23 cellular contexts compared by ENCODE assay signal in the genomic region with DNA sequence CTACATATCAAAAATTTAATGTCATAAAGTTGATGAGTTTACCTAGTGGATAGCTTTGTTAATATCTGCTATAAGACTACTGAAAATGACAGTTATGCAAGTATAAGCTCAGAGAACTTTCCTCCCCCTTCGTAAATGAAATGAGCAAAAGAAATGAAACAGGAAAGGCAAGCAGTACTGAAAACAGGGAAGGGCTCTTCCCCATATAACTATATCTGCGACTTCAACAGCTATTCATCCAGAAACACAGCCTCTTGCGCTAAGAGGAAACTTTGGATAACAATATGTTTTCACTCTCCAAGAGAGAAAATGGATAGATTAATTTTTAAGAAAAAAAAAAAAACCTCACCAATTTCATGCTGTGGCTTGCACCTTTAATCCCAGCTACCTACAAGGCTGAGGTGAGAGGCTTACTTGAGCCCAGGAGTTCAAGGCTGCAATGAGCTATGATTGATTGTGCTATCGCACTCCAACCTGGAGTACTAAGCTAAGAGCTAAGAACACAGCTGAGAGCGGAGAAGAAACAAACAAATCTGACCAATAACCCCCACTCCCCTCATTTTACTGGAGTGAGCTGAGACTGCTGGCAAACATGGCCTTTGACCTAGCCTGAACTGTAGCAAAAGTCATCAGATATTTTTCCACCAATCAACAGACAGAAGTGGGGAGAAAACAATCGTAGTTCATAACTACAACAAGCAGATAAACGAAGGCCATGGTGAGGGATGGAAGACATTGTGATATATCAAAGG. TPM values are rescaled to one million over a fixed set of nuclear protein-coding genes. Genes with fewer than 3 reads are reported as not detected.
A peak's percentile ranks its signal among the peaks of the same experiment; 100 is the strongest.
DNase-seq lines count a peak whose midpoint lies in the region; ATAC-seq and TF ChIP-seq lines count a peak whose summit lies in the region.
"Had no signal": no experiment of that assay in that cellular context is flagged by ENCODE, and none has a peak within 500 bp of the region (broad histone marks: within the 10 kb centered on the region; RNA-seq: fewer than 3 reads in every experiment).

No MANE protein-coding gene starts in this region.

- H3K36me3 ChIP-seq in hepatocyte (replicated peaks; ENCODE audit: insufficient read depth, low read depth) (no peaks in the 10 kb centered on the region), right lobe of liver (no peaks in the 10 kb centered on the region), tibial artery (no peaks in the 10 kb centered on the region), body of pancreas (replicated peaks in 1 of 2; ENCODE audit: insufficient read depth in 1 of 2, low read depth in 2 of 2) (no peaks in the 10 kb centered on the region)
- H3K36me3 ChIP-seq: BLaER1 had no signal

- whole genome bisulfite sequencing in hepatocyte (ENCODE audit: low lambda C conversion rate, missing lambda C conversion rate), result 55% methylated on average over 7 of the region's 7 CpGs
- WGBS in right lobe of liver (ENCODE audit: insufficient coverage, low coverage, low lambda C conversion rate, missing lambda C conversion rate), result 26% methylated on average over 7 of the region's 7 CpGs
- 43 to 45% methylated on average over 7 of the region's 7 CpGs for WGBS in body of pancreas, 2 donors

- TF ChIP-seq POLR2A in right lobe of liver (IDR thresholded peaks at IDR 0.05) (no peak), body of pancreas (IDR thresholded peaks at IDR 0.05) (no peak)

- H4K20me1 ChIP-seq in hepatocyte (ENCODE audit: insufficient read depth, poor library complexity, severe bottlenecking), result no peaks in the 10 kb centered on the region
- H4K20me1 ChIP-seq: BLaER1 had no signal

- H3K27me3 ChIP-seq in hepatocyte, result no peaks in the 10 kb centered on the region
- no peaks in the 10 kb centered on the region for H3K27me3 ChIP-seq in right lobe of liver
- H3K27me3 ChIP-seq in tibial artery, result no peaks in the 10 kb centered on the region
- no peaks in the 10 kb centered on the region for H3K27me3 ChIP-seq in body of pancreas
- H3K27me3 ChIP-seq: BLaER1 had no signal

- no peaks in the 10 kb centered on the region for H3K79me2 ChIP-seq in hepatocyte

- H3K4me1 ChIP-seq in hepatocyte (ENCODE audit: insufficient read depth) (peaks cover 14% of the 10 kb centered on the region), right lobe of liver (peaks cover 0 to 12% (median 5%) of the 10 kb centered on the region in 4 donors), tibial artery (no peaks in the 10 kb centered on the region), body of pancreas (no peaks in the 10 kb centered on the region)
- H3K4me1 ChIP-seq: BLaER1 had no signal

- no peaks in the 10 kb centered on the region for H3K9me2 ChIP-seq in hepatocyte (replicated peaks; ENCODE audit: insufficient read depth)

- H2AFZ ChIP-seq in hepatocyte, result peak overlapping the region; percentile 59

- ATAC-seq in right lobe of liver, result peak; percentile 85 to 95 (median 93)
- no peak for ATAC-seq in body of pancreas
- ATAC-seq: HCT116 had no signal

- DNase-seq in HuH-7 (ENCODE audit: low spot score), result peak; percentile 74
- DNase-seq in hepatocyte (ENCODE audit: low spot score), result no peak
- peak in 1 of 3 donors; percentile 51 for DNase-seq in right lobe of liver
- DNase-seq in tibial artery, result no peak
- DNase-seq in NCI-H2029 (lab: John Stamatoyannopoulos, UW), result no peak
- DNase-seq in AG08396 (ENCODE audit: low spot score), result no peak
- DNase-seq in body of pancreas, result no peak
- DNase-seq: CD4-positive, alpha-beta T cell; COR-L47; GOT3; NCI-H1092; NCI-H1436; NCI-H187; NCI-H2171 treated with DMSO at 0.1 percent for 48 hours; NCI-H345; NCI-H510A treated with DMSO at 0.1 percent for 48 hours; RPMI8226; SHP77 had no signal

- H3K4me2 ChIP-seq in hepatocyte, result peak overlapping the region; percentile 39
- H3K4me2 ChIP-seq: BLaER1 had no signal

- TF ChIP-seq CTCF in C4-2B (conservative IDR thresholded peaks at IDR 0.05), result no peak
- no peak for TF ChIP-seq CTCF in hepatocyte (IDR thresholded peaks at IDR 0.05; ENCODE audit: poor library complexity)
- no peak for TF ChIP-seq CTCF in right lobe of liver (IDR thresholded peaks at IDR 0.05)
- TF ChIP-seq CTCF in tibial artery (IDR thresholded peaks at IDR 0.05), result no peak
- TF ChIP-seq CTCF in body of pancreas (IDR thresholded peaks at IDR 0.05), result no peak

- H3K4me3 ChIP-seq in hepatocyte (no peak overlapping the region), right lobe of liver (peak overlapping the region in 2 of 3 donors; percentile 32 to 45), tibial artery (no peak overlapping the region), body of pancreas (no peak overlapping the region)
- H3K4me3 ChIP-seq: BLaER1 had no signal

- H3K9me3 ChIP-seq in hepatocyte (ENCODE audit: low read depth) (no peaks in the 10 kb centered on the region), right lobe of liver (no peaks in the 10 kb centered on the region), tibial artery (no peaks in the 10 kb centered on the region), body of pancreas (no peaks in the 10 kb centered on the region)
- H3K9me3 ChIP-seq: BLaER1 had no signal

- H3K27ac ChIP-seq in C4-2B, result peak overlapping the region; percentile 35; the same call in 1 of the 2 replicates
- H3K27ac ChIP-seq in hepatocyte, result peak overlapping the region; percentile 50
- H3K27ac ChIP-seq in right lobe of liver, result peak overlapping the region in 2 of 3 donors; percentile 41 to 65
- H3K27ac ChIP-seq in tibial artery, result no peak overlapping the region
- H3K27ac ChIP-seq in body of pancreas, result no peak overlapping the region
- H3K27ac ChIP-seq: BLaER1 had no signal

- intact Hi-C loops in right lobe of liver (cut with DNase I), result no loop called here
- intact Hi-C loops in tibial artery (cut with DNase I; ENCODE audit: low total_unique reads), result no loop called here
- intact Hi-C loops in body of pancreas (cut with DNase I), result no loop called here

RNA-seq across cellular contexts. Expression of a gene that starts 29.0 kb away (rescaled TPM):
- 7.4 and 10.8 TPM in 2 replicates for total RNA-seq in hepatocyte
- polyA plus RNA-seq in hepatocyte, result 6.1 and 8.7 TPM in 2 replicates
- total RNA-seq in right lobe of liver, result 1 to 10 TPM; 2.2 to 4.4 (median 2.8) TPM
- 1 to 10 TPM; 2.6 to 6.0 TPM for total RNA-seq in body of pancreas

RNA-seq across cellular contexts. Expression of a gene that starts 31.9 kb away (rescaled TPM):
- total RNA-seq in hepatocyte (0.03 and 0.12 TPM in 2 replicates), right lobe of liver (1 to 10 TPM in 3 of 6 experiments, under 1 TPM in 3; 0.18 to 3.1 (median 0.94) TPM), body of pancreas (1 to 10 TPM in 1 of 2 donors, not detected in 1; 1.3 TPM)
- polyA plus RNA-seq in hepatocyte, result not detected in 2 replicates
- total RNA-seq: A172; CD4-positive, alpha-beta T cell; SK-MEL-5 had no signal

RNA-seq across cellular contexts. Expression of a gene that starts 54.3 kb away (rescaled TPM):
- 0.96 and 1.5 TPM in 2 replicates for total RNA-seq in hepatocyte
- polyA plus RNA-seq in hepatocyte, result 1.1 and 2.2 TPM in 2 replicates
- 1 to 10 TPM in 5 of 6 experiments, under 1 TPM in 1; 0.80 to 4.5 (median 2.2) TPM for total RNA-seq in right lobe of liver
- total RNA-seq in body of pancreas, result under 1 TPM in 1 of 2 donors, not detected in 1; 0.26 TPM
- total RNA-seq: A172, SK-MEL-5 had no signal

Comparison
In these comparisons a context has a peak if more than half of its experiments do, and no peak if none do; other contexts are left out.
1. H3K27ac ChIP-seq: peak in C4-2B (single experiment), hepatocyte (single experiment) and right lobe of liver (2 of 3); none in tibial artery (0 of 2) and body of pancreas (0 of 4).
2. H3K4me3 ChIP-seq: peak in right lobe of liver (2 of 3); none in hepatocyte (single experiment), tibial artery (0 of 2) and body of pancreas (0 of 2).